Comparison of ENCODE assay signal across 8 cellular contexts in genomic region chr4:70735915-70736314, GRCh38. TPM values are rescaled to one million over a fixed set of nuclear protein-coding genes. Genes with fewer than 3 reads are reported as not detected.
A peak's percentile ranks its signal among the peaks of the same experiment; 100 is the strongest.
DNase-seq lines count a peak whose midpoint lies in the region; ATAC-seq, FAIRE-seq and TF ChIP-seq lines count a peak whose summit lies in the region.
"Not testable (repeated sequence)": the region's sequence is repeated elsewhere in the genome, so short reads cannot be mapped to it uniquely, and the experiment has no call there.

No MANE protein-coding gene starts in this region.

- not testable (repeated sequence) for H3K27me3 ChIP-seq in PC-3 (ENCODE audit: low read length); GM12878 (replicated peaks in 1 of 2; ENCODE audit: control insufficient read depth in 2 of 2, insufficient read depth in 2 of 2, low read length in 1 of 2)

- H3F3A ChIP-seq in PC-3 (ENCODE audit: low read length, unreplicated experiment) = not testable (repeated sequence)

- TF ChIP-seq RAD21 in Ishikawa (IDR thresholded peaks at IDR 0.05; ENCODE audit: low read depth) = not testable (repeated sequence)
- TF ChIP-seq RAD21 in GM12878 (IDR thresholded peaks at IDR 0.05; ENCODE audit: insufficient read depth, low read depth, low read length) = peak; percentile 30

- 20% methylated on average over 1 of the region's 2 CpGs for WGBS in GM12878 (ENCODE audit: insufficient coverage, insufficient replicate concordance, low lambda C conversion rate, missing lambda C conversion rate)

- FAIRE-seq in GM12878 (lab: Jason Lieb, UNC); urothelium cell line (lab: Jason Lieb, UNC): not testable (repeated sequence)

- H3K27ac ChIP-seq in PC-3 (ENCODE audit: low read length); GM12878 (ENCODE audit: control insufficient read depth, insufficient read depth): not testable (repeated sequence)

- H4K20me1 ChIP-seq in PC-3 (ENCODE audit: low read length); GM12878 (ENCODE audit: control insufficient read depth, insufficient read depth): not testable (repeated sequence)

- RAD21 ChIA-PET in GM12878 (lab: Charles Lee; ENCODE audit: unreplicated experiment) = interaction anchor here (0.6 to 5.8 kb wide), 21 partner anchors 10 to 273 kb away, joined by 3 to 86 read pairs (median 17); partner anchors contain the start of genes DCK, GRSF1, MOB1B and RUFY3

- not testable (repeated sequence) for H3K4me3 ChIP-seq in PC-3 (ENCODE audit: low read length); GM12878

- not testable (repeated sequence) for H3K4me2 ChIP-seq in PC-3 (ENCODE audit: low read length)
- H3K4me2 ChIP-seq in GM12878 (ENCODE audit: control insufficient read depth, insufficient read depth) = peak overlapping the region; percentile 32; the same call in 1 of the 2 replicates

- TF ChIP-seq EP300 in Ishikawa (IDR thresholded peaks at IDR 0.05; ENCODE audit: borderline replicate concordance); GM12878 (IDR thresholded peaks at IDR 0.05; ENCODE audit: borderline replicate concordance in 1 of 2, control insufficient read depth in 1 of 2, low read depth in 2 of 2, low read length in 2 of 2): not testable (repeated sequence)

- CTCF ChIA-PET in GM10248 (lab: Yijun Ruan, JAX) = interaction anchor here (0.7 to 4.1 kb wide), 16 partner anchors 8 to 274 kb away, joined by 3 to 40 read pairs (median 8); partner anchors contain the start of gene RUFY3
- CTCF ChIA-PET in PC-3 (lab: Charles Lee) = interaction anchor here (0.5 to 1.4 kb wide), 10 partner anchors 14 to 216 kb away, joined by 3 to 13 read pairs (median 4); partner anchors contain the start of gene JCHAIN
- CTCF ChIA-PET in GM12878 (lab: Yijun Ruan, JAX) = interaction anchor here (0.6 to 6.5 kb wide), 34 partner anchors 10 to 386 kb away, joined by 3 to 77 read pairs (median 5); partner anchors contain the start of genes DCK, MOB1B, RUFY3 and UTP3

- TF ChIP-seq CTCF in GM10248 (IDR thresholded peaks at IDR 0.05; ENCODE audit: control extremely low read depth, extremely low read depth, low read depth, missing control alignments) (peak; percentile 62), PC-3 (conservative IDR thresholded peaks at IDR 0.05; ENCODE audit: low read depth, low read length) (peak; percentile 62), GM12878 (IDR thresholded peaks at IDR 0.05 in 2 of 3, conservative IDR thresholded peaks at IDR 0.05 in 1 of 3; ENCODE audit: control insufficient read depth in 2 of 3, extremely low read depth in 1 of 3, insufficient read depth in 1 of 3, low read depth in 3 of 3, low read length in 3 of 3) (peak; percentile 37 to 42 (median 40); a peak in 5 of 6 replicates), glutamatergic neuron (IDR thresholded peaks at IDR 0.05; ENCODE audit: partially characterized antibody, unreplicated experiment) (peak; percentile 10)

- TF ChIP-seq POLR2A in GM12878 (IDR thresholded peaks at IDR 0.05; ENCODE audit: low read depth, low read length) = not testable (repeated sequence)

- H3K9me3 ChIP-seq in PC-3 (ENCODE audit: low read length); GM12878 (replicated peaks; ENCODE audit: control insufficient read depth, insufficient read depth, low read length): not testable (repeated sequence)

- ATAC-seq in PC-3 (peak; percentile 57), GM12878 (peak; percentile 69)
- ATAC-seq in natural killer cell treated with Interleukin-12 subunit alpha and Interleukin-12 subunit beta and Interleukin-15 and Interleukin-18, amount 100 ng/mL, for 72 hours = peak; percentile 60 to 70

- H3K79me2 ChIP-seq in PC-3 (ENCODE audit: low read length); GM12878 (ENCODE audit: control insufficient read depth, insufficient read depth, low read length): not testable (repeated sequence)

- H3K4me3 Mint-ChIP-seq in glutamatergic neuron (ENCODE audit: unreplicated experiment) = not testable (repeated sequence)
- H3K4me3 Mint-ChIP-seq in natural killer cell treated with Interleukin-12 subunit alpha and Interleukin-12 subunit beta and Interleukin-15 and Interleukin-18, amount 100 ng/mL, for 72 hours = peak overlapping the region; percentile 58

- not testable (repeated sequence) for H2AFZ ChIP-seq in PC-3 (ENCODE audit: low read length); GM12878 (ENCODE audit: control insufficient read depth, low read depth, low read length)

- not testable (repeated sequence) for H3K9me3 Mint-ChIP-seq in glutamatergic neuron (ENCODE audit: unreplicated experiment); natural killer cell treated with Interleukin-12 subunit alpha and Interleukin-12 subunit beta and Interleukin-15 and Interleukin-18, amount 100 ng/mL, for 72 hours

- not testable (repeated sequence) for DNase-seq in GM10248 (ENCODE audit: extremely low spot score); GM12878 (ENCODE audit: low read depth, low spot score); natural killer cell treated with Interleukin-12 subunit alpha and Interleukin-12 subunit beta and Interleukin-15 and Interleukin-18, amount 100 ng/mL, for 72 hours (ENCODE audit: low spot score)
- peak; percentile 63 for DNase-seq in PC-3
- peak; percentile 26 to 39 for DNase-seq in activated CD4-positive, alpha-beta T cell treated with anti-CD3 and anti-CD28 coated beads for 4 hours
- DNase-seq in glutamatergic neuron = peak; percentile 53
- DNase-seq in urothelium cell line (ENCODE audit: low spot score) = peak; percentile 51

- H3K27ac Mint-ChIP-seq in glutamatergic neuron (ENCODE audit: unreplicated experiment) = not testable (repeated sequence)
- H3K27ac Mint-ChIP-seq in natural killer cell treated with Interleukin-12 subunit alpha and Interleukin-12 subunit beta and Interleukin-15 and Interleukin-18, amount 100 ng/mL, for 72 hours = peak overlapping the region; percentile 90 to 96

- in situ Hi-C loops in GM12878 (cut with MboI) = not testable (repeated sequence)

- H3K9me2 ChIP-seq in PC-3 (replicated peaks; ENCODE audit: low read length) = not testable (repeated sequence)

- not testable (repeated sequence) for H3K36me3 ChIP-seq in PC-3 (ENCODE audit: low read depth, low read length); GM12878 (ENCODE audit: control insufficient read depth in 2 of 2, insufficient read depth in 2 of 2, low read length in 1 of 2)

- POLR2A ChIA-PET in GM10248 (lab: Yijun Ruan, JAX); PC-3 (lab: Charles Lee; ENCODE audit: unreplicated experiment): not testable (repeated sequence)
- POLR2A ChIA-PET in GM12878 (lab: Charles Lee) = interaction anchor here (0.6 to 4.7 kb wide), 13 partner anchors 12 to 274 kb away, joined by 3 to 35 read pairs (median 5); no protein-coding TSS in a partner anchor

- not testable (repeated sequence) for BruUV-seq in PC-3 (replicated peaks; lab: Mats Ljungman, UMichigan); GM12878 (replicated peaks; lab: Mats Ljungman, UMichigan)

- H3K36me3 Mint-ChIP-seq in glutamatergic neuron (ENCODE audit: unreplicated experiment); natural killer cell treated with Interleukin-12 subunit alpha and Interleukin-12 subunit beta and Interleukin-15 and Interleukin-18, amount 100 ng/mL, for 72 hours: not testable (repeated sequence)

- intact Hi-C loops in PC-3 (cut with micrococcal nuclease) = loop anchor here (10.0 kb wide), 3 partner anchors 69 to 99 kb away; partner anchors contain the start of gene GRSF1
- intact Hi-C loops in GM12878 (cut with micrococcal nuclease; ENCODE audit: unreplicated experiment) = loop anchor here (2.0 to 10.0 kb wide), 3 partner anchors 19 to 189 kb away; no protein-coding TSS in a partner anchor

- SMC1A ChIA-PET in GM12878 (lab: Charles Lee; ENCODE audit: uncharacterized antibody, unreplicated experiment) = interaction anchor here (0.6 to 7.5 kb wide), 38 partner anchors 8 to 290 kb away, joined by 3 to 204 read pairs (median 8); partner anchors contain the start of genes DCK, ENAM, GRSF1 and MOB1B

- H3K9ac ChIP-seq in PC-3 (ENCODE audit: low read length); GM12878 (ENCODE audit: control insufficient read depth, insufficient read depth, low read length): not testable (repeated sequence)

- H3K27me3 Mint-ChIP-seq in glutamatergic neuron (ENCODE audit: unreplicated experiment); natural killer cell treated with Interleukin-12 subunit alpha and Interleukin-12 subunit beta and Interleukin-15 and Interleukin-18, amount 100 ng/mL, for 72 hours: not testable (repeated sequence)

- H3K4me1 ChIP-seq in PC-3 (ENCODE audit: insufficient read depth, low read length) = peaks cover 19% of the 10 kb centered on the region
- H3K4me1 ChIP-seq in GM12878 (ENCODE audit: control insufficient read depth, insufficient read depth, low read length) = peaks cover 27% of the 10 kb centered on the region

- H3K4me1 Mint-ChIP-seq in glutamatergic neuron (ENCODE audit: low read depth, unreplicated experiment) = not testable (repeated sequence)
- H3K4me1 Mint-ChIP-seq in natural killer cell treated with Interleukin-12 subunit alpha and Interleukin-12 subunit beta and Interleukin-15 and Interleukin-18, amount 100 ng/mL, for 72 hours (ENCODE audit: low read depth in 2 of 2) = peaks cover 27 to 44% of the 10 kb centered on the region in 2 donors

RNA-seq across cellular contexts. Expression of gene RUFY3, which starts 14.2 kb away (rescaled TPM):
- 22.1 and 25.6 TPM in 2 replicates for total RNA-seq in PC-3 (2014; rRNA removed)
- 41.0 and 44.3 TPM in 2 replicates for total RNA-seq in GM12878 (2013; cell fraction: nucleolus; rRNA removed)
- 20.9 and 23.9 TPM in 2 replicates for total RNA-seq in GM12878 (2014; rRNA removed)
- total RNA-seq in GM12878 (2014; rRNA removed; fragmentation: Illumina TruSeq; extraction: Trizol) = 26.9 and 27.7 TPM in 2 replicates
- total RNA-seq in GM12878 (2021) = 22.5 and 28.3 TPM in 2 replicates
- 9.8 TPM for polyA plus RNA-seq in GM12878 (2011; ENCODE audit: low read depth)
- polyA plus RNA-seq in GM12878 (2011; rRNA removed) = 9.1 and 9.4 TPM in 2 replicates
- 1.9 and 2.9 TPM in 2 replicates for polyA plus RNA-seq in GM12878 (2011; cell fraction: cytosol; rRNA removed)
- 9.2 and 9.6 TPM in 2 replicates for polyA plus RNA-seq in GM12878 (2011; cell fraction: nucleus; rRNA removed)
- 10.1 and 12.5 TPM in 2 replicates for polyA plus RNA-seq in GM12878 (2012)
- polyA plus RNA-seq in GM12878 (2014; fragmentation: Illumina TruSeq; extraction: Trizol) = 21.4 and 35.8 TPM in 2 replicates
- polyA plus RNA-seq in GM12878 (2014; fragmentation: Nextera tagmentation; extraction: Ambion mirVana) = 1 to 10 TPM; 6.5 to 7.3 TPM
- polyA plus RNA-seq in GM12878 (2014; rRNA removed) = 14.8 and 15.1 TPM in 2 replicates
- polyA plus RNA-seq in GM12878 (2016; fragmentation: Nextera tagmentation; extraction: Ambion mirVana) = 10 to 100 TPM in 1 of 2 experiments, 1 to 10 TPM in 1; 5.1 to 11.1 TPM
- 3.1 and 5.6 TPM in 2 replicates for polyA minus RNA-seq in GM12878 (2011; rRNA and poly(A)+ RNA removed)
- 1.7 and 2.3 TPM in 2 replicates for polyA minus RNA-seq in GM12878 (2011; cell fraction: cytosol; rRNA and poly(A)+ RNA removed)
- polyA minus RNA-seq in GM12878 (2011; cell fraction: nucleus; rRNA and poly(A)+ RNA removed) = 4.6 and 7.8 TPM in 2 replicates
- 291 TPM for total RNA-seq in glutamatergic neuron (ENCODE audit: unreplicated experiment)
- total RNA-seq in natural killer cell treated with Interleukin-12 subunit alpha and Interleukin-12 subunit beta and Interleukin-15 and Interleukin-18, amount 100 ng/mL, for 72 hours = 10 to 100 TPM; 17.7 to 26.3 TPM

RNA-seq across cellular contexts. Expression of gene UTP3, which starts 47.6 kb away (rescaled TPM):
- total RNA-seq in PC-3 (2014; rRNA removed) = 27.8 and 38.5 TPM in 2 replicates
- total RNA-seq in GM12878 (2013; cell fraction: nucleolus; rRNA removed) = 16.7 and 17.2 TPM in 2 replicates
- total RNA-seq in GM12878 (2014; rRNA removed) = 19.9 and 22.1 TPM in 2 replicates
- 28.5 and 29.2 TPM in 2 replicates for total RNA-seq in GM12878 (2014; rRNA removed; fragmentation: Illumina TruSeq; extraction: Trizol)
- total RNA-seq in GM12878 (2021) = 33.3 and 34.2 TPM in 2 replicates
- polyA plus RNA-seq in GM12878 (2011; ENCODE audit: low read depth) = 25.5 TPM
- 18.7 and 23.6 TPM in 2 replicates for polyA plus RNA-seq in GM12878 (2011; rRNA removed)
- polyA plus RNA-seq in GM12878 (2011; cell fraction: cytosol; rRNA removed) = 12.4 and 14.0 TPM in 2 replicates
- 10.9 and 16.4 TPM in 2 replicates for polyA plus RNA-seq in GM12878 (2011; cell fraction: nucleus; rRNA removed)
- 32.8 and 41.8 TPM in 2 replicates for polyA plus RNA-seq in GM12878 (2012)
- 60.7 and 66.8 TPM in 2 replicates for polyA plus RNA-seq in GM12878 (2014; fragmentation: Illumina TruSeq; extraction: Trizol)
- polyA plus RNA-seq in GM12878 (2014; fragmentation: Nextera tagmentation; extraction: Ambion mirVana) = 10 to 100 TPM; 15.8 to 21.1 TPM
- polyA plus RNA-seq in GM12878 (2014; rRNA removed) = 33.5 and 38.9 TPM in 2 replicates
- 10 to 100 TPM; 21.5 to 23.4 TPM for polyA plus RNA-seq in GM12878 (2016; fragmentation: Nextera tagmentation; extraction: Ambion mirVana)
- polyA minus RNA-seq in GM12878 (2011; rRNA and poly(A)+ RNA removed) = 6.1 and 6.9 TPM in 2 replicates
- polyA minus RNA-seq in GM12878 (2011; cell fraction: cytosol; rRNA and poly(A)+ RNA removed) = 3.3 and 4.9 TPM in 2 replicates
- polyA minus RNA-seq in GM12878 (2011; cell fraction: nucleus; rRNA and poly(A)+ RNA removed) = 4.6 and 7.4 TPM in 2 replicates
- 23.5 TPM for total RNA-seq in glutamatergic neuron (ENCODE audit: unreplicated experiment)
- 10 to 100 TPM; 33.8 to 49.8 TPM for total RNA-seq in natural killer cell treated with Interleukin-12 subunit alpha and Interleukin-12 subunit beta and Interleukin-15 and Interleukin-18, amount 100 ng/mL, for 72 hours

Comparison
In these comparisons a context has a peak if more than half of its experiments do, and no peak if none do; other contexts are left out.
1. CTCF ChIP-seq: peak in every context shown above with its lines; median percentile 62 in GM10248; 62 in PC-3; 40 in GM12878; 10 in glutamatergic neuron.